8 cellular contexts compared by ENCODE assay signal in the genomic region with DNA sequence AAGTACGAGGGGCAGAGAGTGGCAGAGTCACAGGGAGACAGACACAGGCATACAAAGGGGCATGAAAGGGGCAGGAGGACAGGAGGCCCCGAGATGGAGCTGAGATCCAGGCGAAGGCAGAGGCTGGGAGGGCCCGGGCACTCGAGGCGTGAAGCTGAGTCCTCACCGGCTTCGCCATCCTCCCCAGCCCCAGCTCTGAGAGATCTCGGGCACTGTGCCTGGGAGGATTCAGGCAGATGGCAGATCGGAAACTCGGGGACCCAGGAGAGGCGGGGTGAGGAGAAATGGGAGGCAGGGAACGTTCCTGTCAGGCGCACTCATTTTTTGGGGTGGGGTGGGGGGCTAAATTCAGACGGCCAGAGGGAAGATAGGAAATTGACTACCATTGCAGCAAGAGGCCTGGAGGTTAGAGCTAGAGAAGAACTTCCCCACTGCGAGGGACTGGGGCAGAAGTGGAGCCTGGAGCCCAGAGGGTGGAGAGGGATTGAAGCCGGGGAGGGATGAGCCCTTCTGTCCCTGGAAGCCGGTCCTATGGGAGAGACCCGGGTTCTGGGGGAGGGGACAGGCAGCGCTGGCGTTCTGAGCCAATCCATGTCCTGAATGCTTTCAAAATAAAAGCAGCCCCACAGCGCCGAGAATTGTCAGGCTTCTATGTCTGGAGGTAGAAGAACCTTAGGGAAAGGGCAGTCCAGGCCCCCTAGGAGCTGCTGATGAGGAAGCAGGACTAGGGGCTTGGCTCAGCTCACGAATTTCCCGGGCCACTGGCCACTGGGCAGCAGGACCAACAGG. TPM values are rescaled to one million over a fixed set of nuclear protein-coding genes. Genes with fewer than 3 reads are reported as not detected.
A peak's percentile ranks its signal among the peaks of the same experiment; 100 is the strongest.
DNase-seq lines count a peak whose midpoint lies in the region; ATAC-seq and TF ChIP-seq lines count a peak whose summit lies in the region.

No MANE protein-coding gene starts in this region.

- H3K27ac Mint-ChIP-seq in naive thymus-derived CD4-positive, alpha-beta T cell, result peak overlapping the region in 1 of 9 donors; percentile 1

- POLR2A ChIA-PET in naive thymus-derived CD4-positive, alpha-beta T cell (lab: Charles Lee), result no interaction called here

- peaks cover 9 to 22% (median 11%) of the 10 kb centered on the region in 7 donors for H3K4me1 Mint-ChIP-seq in naive thymus-derived CD4-positive, alpha-beta T cell

- no peak overlapping the region for H3K27ac ChIP-seq in BLaER1
- H3K27ac ChIP-seq in HUES48 (ENCODE audit: low read depth, low read length), result no peak overlapping the region
- no peak overlapping the region for H3K27ac ChIP-seq in breast epithelium
- H3K27ac ChIP-seq in naive thymus-derived CD4-positive, alpha-beta T cell (ENCODE audit: low read depth, low read length), result no peak overlapping the region

- peaks cover 49 to 65% (median 54%) of the 10 kb centered on the region in 5 donors for H3K27me3 Mint-ChIP-seq in naive thymus-derived CD4-positive, alpha-beta T cell

- peak overlapping the region; percentile 21 to 96 (median 70) for H3K4me3 Mint-ChIP-seq in naive thymus-derived CD4-positive, alpha-beta T cell

- H3K4me2 ChIP-seq in BLaER1, result peak overlapping the region; percentile 87

- intact Hi-C loops in breast epithelium (cut with DNase I; ENCODE audit: low total_unique reads), result no loop called here
- intact Hi-C loops in naive thymus-derived CD4-positive, alpha-beta T cell (cut with micrococcal nuclease), result loop anchor here (1.0 kb wide), 1 partner anchor 198 kb away; no protein-coding TSS in a partner anchor

- H3K4me3 ChIP-seq in BLaER1, result peak overlapping the region; percentile 71
- H3K4me3 ChIP-seq in HUES48 (ENCODE audit: low read depth, low read length), result peak overlapping the region; percentile 89
- H3K4me3 ChIP-seq in breast epithelium, result peak overlapping the region; percentile 19 to 66 (median 49)
- H3K4me3 ChIP-seq in naive thymus-derived CD4-positive, alpha-beta T cell (ENCODE audit: low read length), result no peak overlapping the region

- H4K20me1 ChIP-seq in BLaER1, result no peaks in the 10 kb centered on the region

- ATAC-seq in naive thymus-derived CD4-positive, alpha-beta T cell, result no peak
- ATAC-seq in HG02981 (IDR thresholded peaks at IDR 0.05; ENCODE audit: unreplicated experiment), result no peak

- H3K9me3 Mint-ChIP-seq in naive thymus-derived CD4-positive, alpha-beta T cell, result peaks cover 0 to 1% (median 0%) of the 10 kb centered on the region in 11 donors

- TF ChIP-seq POLR2A in breast epithelium (IDR thresholded peaks at IDR 0.05), result no peak

- H3K27me3 ChIP-seq in BLaER1 (peaks cover 32% of the 10 kb centered on the region; the same call in 1 of the 2 replicates), HUES48 (ENCODE audit: control insufficient read depth, insufficient read depth, low read length) (peaks cover 50% of the 10 kb centered on the region), breast epithelium (peaks cover 0 to 70% of the 10 kb centered on the region in 2 donors)
- H3K27me3 ChIP-seq in naive thymus-derived CD4-positive, alpha-beta T cell (ENCODE audit: control insufficient read depth in 2 of 2, insufficient read depth in 2 of 2, low read length in 2 of 2), result peaks cover 0 to 4% of the 10 kb centered on the region in 2 donors

- H3K4me1 ChIP-seq in BLaER1 (peaks cover 44% of the 10 kb centered on the region), HUES48 (ENCODE audit: control insufficient read depth, insufficient read depth, low read length) (peaks cover 5% of the 10 kb centered on the region; the same call in 1 of the 2 replicates), breast epithelium (peaks cover 0 to 3% of the 10 kb centered on the region in 2 donors)
- no peaks in the 10 kb centered on the region for H3K4me1 ChIP-seq in naive thymus-derived CD4-positive, alpha-beta T cell (ENCODE audit: control insufficient read depth in 2 of 2, insufficient read depth in 2 of 2, low read length in 2 of 2)

- H3K9me3 ChIP-seq in BLaER1 (no peaks in the 10 kb centered on the region), HUES48 (ENCODE audit: control insufficient read depth, insufficient read depth, low read length) (no peaks in the 10 kb centered on the region), breast epithelium (no peaks in the 10 kb centered on the region)
- no peaks in the 10 kb centered on the region for H3K9me3 ChIP-seq in naive thymus-derived CD4-positive, alpha-beta T cell (ENCODE audit: control insufficient read depth in 2 of 3, low read length in 3 of 3)

- H3K36me3 ChIP-seq in BLaER1 (no peaks in the 10 kb centered on the region), HUES48 (ENCODE audit: control insufficient read depth, insufficient read depth, low read length) (no peaks in the 10 kb centered on the region), breast epithelium (no peaks in the 10 kb centered on the region)
- no peaks in the 10 kb centered on the region for H3K36me3 ChIP-seq in naive thymus-derived CD4-positive, alpha-beta T cell (ENCODE audit: control insufficient read depth in 2 of 3, insufficient read depth in 3 of 3, low read length in 3 of 3)

- no peak for TF ChIP-seq CTCF in breast epithelium (IDR thresholded peaks at IDR 0.05)

- CTCF ChIA-PET in naive thymus-derived CD4-positive, alpha-beta T cell (lab: Charles Lee), result interaction anchor here (0.5 to 1.6 kb wide), 5 partner anchors 18 to 317 kb away, joined by 3 to 12 read pairs (median 4); no protein-coding TSS in a partner anchor

- H3K36me3 Mint-ChIP-seq in naive thymus-derived CD4-positive, alpha-beta T cell, result peaks cover 0 to 4% (median 0%) of the 10 kb centered on the region in 5 donors

- no peak overlapping the region for H3K9ac ChIP-seq in BLaER1
- no peak overlapping the region for H3K9ac ChIP-seq in HUES48 (ENCODE audit: low read depth, low read length)

- DNase-seq in breast epithelium (ENCODE audit: low spot score in 2 of 2) (no peak), T1000 (lab: John Stamatoyannopoulos, UW) (no peak), NOMO-1 (lab: John Stamatoyannopoulos, UW; ENCODE audit: unreplicated experiment in 2 of 2) (no peak)
- no peak for DNase-seq in naive thymus-derived CD4-positive, alpha-beta T cell
- DNase-seq in stimulated activated CD4-positive, alpha-beta T cell treated with anti-CD3 and anti-CD28 coated beads, Interleukin-4, amount 100 ng/mL, for 4 hours, result no peak

RNA-seq across cellular contexts. Expression of a gene that starts 12.6 kb away (rescaled TPM):
- total RNA-seq in breast epithelium, result 1 to 10 TPM in 2 of 3 donors, under 1 TPM in 1; 0.16 to 1.3 (median 1.2) TPM
- not detected for total RNA-seq in naive thymus-derived CD4-positive, alpha-beta T cell
- not detected for polyA plus RNA-seq in naive thymus-derived CD4-positive, alpha-beta T cell

RNA-seq across cellular contexts. Expression of a gene that starts 41.9 kb away (rescaled TPM):
- total RNA-seq in breast epithelium, result not detected
- total RNA-seq in naive thymus-derived CD4-positive, alpha-beta T cell, result not detected
- polyA plus RNA-seq in naive thymus-derived CD4-positive, alpha-beta T cell, result not detected

RNA-seq across cellular contexts. Expression of a gene that starts 44.6 kb away (rescaled TPM):
- 10 to 100 TPM; 14.7 to 26.7 (median 20.3) TPM for total RNA-seq in breast epithelium
- total RNA-seq in naive thymus-derived CD4-positive, alpha-beta T cell, result 10 to 100 TPM; 13.0 to 45.9 (median 22.7) TPM
- polyA plus RNA-seq in naive thymus-derived CD4-positive, alpha-beta T cell, result 10 to 100 TPM; 17.8 to 18.8 TPM
